In genomic region chr10:92241158-92241500, GRCh38 we compare ENCODE assay signal across 8 cellular contexts. TPM values are rescaled to one million over a fixed set of nuclear protein-coding genes. Genes with fewer than 3 reads are reported as not detected.
DNase-seq lines count a peak whose midpoint lies in the region; ATAC-seq, FAIRE-seq and TF ChIP-seq lines count a peak whose summit lies in the region.

No MANE protein-coding gene starts in this region.

- H3K36me3 ChIP-seq in SJCRH30 = no peaks in the 10 kb centered on the region

- H3K4ac ChIP-seq in H9 (ENCODE audit: low read depth, low read length) = no peak overlapping the region

- peaks cover 27 to 38% of the 10 kb centered on the region in 2 experiments for H3K4me1 Mint-ChIP-seq in H9
- peaks cover 45 to 54% of the 10 kb centered on the region in 2 donors for H3K4me1 Mint-ChIP-seq in natural killer cell

- no peak overlapping the region for H3T11ph ChIP-seq in H9 (ENCODE audit: low read length)

- no peaks in the 10 kb centered on the region for H3K4me1 ChIP-seq in H9 (ENCODE audit: insufficient read depth, low read length)
- no peaks in the 10 kb centered on the region for H3K4me1 ChIP-seq in SJCRH30

- H3K36me3 Mint-ChIP-seq in H9 (ENCODE audit: insufficient read depth in 1 of 3, low read depth in 3 of 3) (peaks cover 0 to 2% (median 0%) of the 10 kb centered on the region in 3 experiments; a peak in 2 of 7 replicates), natural killer cell (no peaks in the 10 kb centered on the region)

- H4K8ac ChIP-seq in H9 (replicated peaks; ENCODE audit: insufficient read length, low read depth, low read length) = no peak overlapping the region

- H3K23me2 ChIP-seq in H9 (ENCODE audit: insufficient read length, low read depth, low read length, poor library complexity, severe bottlenecking) = peaks cover 22% of the 10 kb centered on the region

- peak overlapping the region; percentile 69 for H3K4me3 ChIP-seq in SJCRH30

- TF ChIP-seq CTCF in H9 (conservative IDR thresholded peaks at IDR 0.05) (no peak), natural killer cell (IDR thresholded peaks at IDR 0.05) (no peak)

- ATAC-seq in natural killer cell (no peak), GM19328 (IDR thresholded peaks at IDR 0.05; ENCODE audit: unreplicated experiment) (no peak)

- no peaks in the 10 kb centered on the region for H3K79me1 ChIP-seq in H9 (ENCODE audit: insufficient read depth, low read depth, low read length, poor library complexity, severe bottlenecking)

- FAIRE-seq in GM12891 (lab: Jason Lieb, UNC) = no peak

- intact Hi-C loops in natural killer cell (cut with micrococcal nuclease) = no loop called here

- H4K91ac ChIP-seq in H9 (ENCODE audit: insufficient read length, low read depth, low read length) = no peak overlapping the region

- no peak overlapping the region for H2BK20ac ChIP-seq in H9 (ENCODE audit: low read depth, low read length, poor library complexity, severe bottlenecking)

- H3K4me2 ChIP-seq in H9 (ENCODE audit: insufficient read depth, insufficient read length, low read length) = peak overlapping the region; percentile 99

- no peak overlapping the region for H2BK15ac ChIP-seq in H9 (ENCODE audit: low read depth, low read length)

- WGBS in H9 (ENCODE audit: extremely low coverage, insufficient read length, low lambda C conversion rate) = no CpG with 5 or more reads among the region's 9 CpGs

- H2BK5ac ChIP-seq in H9 (ENCODE audit: insufficient read length, low read length) = no peak overlapping the region

- no peak for TF ChIP-seq POLR2A in erythroblast (IDR thresholded peaks at IDR 0.05; ENCODE audit: low read length)
- TF ChIP-seq POLR2A in GM12891 (IDR thresholded peaks at IDR 0.05; ENCODE audit: low read depth, low read length) = no peak

- no peak overlapping the region for H3K56ac ChIP-seq in H9 (ENCODE audit: insufficient read length, low read depth, low read length)

- H3K23ac ChIP-seq in H9 (ENCODE audit: insufficient read length, low read depth, low read length) = no peak overlapping the region

- H3K9me3 Mint-ChIP-seq in H9 = no peaks in the 10 kb centered on the region
- no peaks in the 10 kb centered on the region for H3K9me3 Mint-ChIP-seq in natural killer cell

- H3K27ac Mint-ChIP-seq in H9 (peak overlapping the region in 1 of 3 experiments; percentile 76; a peak in 2 of 7 replicates), natural killer cell (peak overlapping the region; percentile 77 to 86)

- H3K79me2 ChIP-seq in H9 (ENCODE audit: insufficient read depth, low read length) = no peaks in the 10 kb centered on the region

- no peaks in the 10 kb centered on the region for H4K20me1 ChIP-seq in H9 (ENCODE audit: control insufficient read depth, insufficient read depth, insufficient read length)

- H3K4me3 Mint-ChIP-seq in H9 (peak overlapping the region; percentile 78 to 87), natural killer cell (peak overlapping the region; percentile 94)

- no peak overlapping the region for H3K14ac ChIP-seq in H9 (ENCODE audit: insufficient read depth, low read length)

- H3K27me3 Mint-ChIP-seq in H9 (ENCODE audit: low read depth) (peaks cover 63% of the 10 kb centered on the region), natural killer cell (ENCODE audit: low read depth in 2 of 2) (no peaks in the 10 kb centered on the region)

- H2BK120ac ChIP-seq in H9 (ENCODE audit: low read depth, low read length, poor library complexity, severe bottlenecking) = no peak overlapping the region

- no peak overlapping the region for H3K18ac ChIP-seq in H9 (ENCODE audit: insufficient read length, low read depth, low read length)

- H2BK12ac ChIP-seq in H9 (ENCODE audit: insufficient read length, low read depth, low read length) = no peak overlapping the region

- peak overlapping the region; percentile 17 for H3K9ac ChIP-seq in H9 (ENCODE audit: extremely low read depth, insufficient read length, low read length)

- peak overlapping the region; percentile 69 for H2AFZ ChIP-seq in H9 (ENCODE audit: low read length)

- H3K27me3 ChIP-seq in H9 (ENCODE audit: insufficient read depth, low read length) = peaks cover 18% of the 10 kb centered on the region; the same call in 1 of the 2 replicates
- no peaks in the 10 kb centered on the region for H3K27me3 ChIP-seq in SJCRH30

- H3K9me3 ChIP-seq in H9 (ENCODE audit: control insufficient read depth, low read depth, low read length) (no peaks in the 10 kb centered on the region), SJCRH30 (replicated peaks) (no peaks in the 10 kb centered on the region)

- DNase-seq in H9 (no peak), SJCRH30 (peak; percentile 21 to 48), erythroblast (lab: John Stamatoyannopoulos, UW) (peak; percentile 44 to 49), natural killer cell (no peak), occipital lobe (lab: John Stamatoyannopoulos, UW) (no peak), GOT3 (lab: John Stamatoyannopoulos, UW) (no peak), GM12891 (ENCODE audit: insufficient read length, low spot score) (no peak)

- no peak overlapping the region for H4K5ac ChIP-seq in H9 (ENCODE audit: insufficient read length, low read depth, low read length)

- no peak overlapping the region for H2AK5ac ChIP-seq in H9 (ENCODE audit: insufficient read length, low read length)

- H3K27ac ChIP-seq in H9 (ENCODE audit: insufficient read length, low read depth, low read length) (no peak overlapping the region), SJCRH30 (peak overlapping the region; percentile 75)

TF ChIP-seq in GM12891, 5 proteins besides CTCF, POLR2A, EP300 and RAD21:
- no peak for TF ChIP-seq TAF1 (IDR thresholded peaks at IDR 0.05; ENCODE audit: low read depth, low read length)
- no peak for TF ChIP-seq SPI1 (IDR thresholded peaks at IDR 0.05; ENCODE audit: low read depth, low read length)
- no peak for TF ChIP-seq POU2F2 (IDR thresholded peaks at IDR 0.05; ENCODE audit: low read depth, low read length)
- TF ChIP-seq POLR2AphosphoS5 (IDR thresholded peaks at IDR 0.05; ENCODE audit: low read depth, low read length) = no peak
- TF ChIP-seq PAX5 (IDR thresholded peaks at IDR 0.05; ENCODE audit: insufficient read depth, low read length, severe bottlenecking) = no peak

RNA-seq across cellular contexts. Expression of gene CPEB3, which starts 49.7 kb away (rescaled TPM):
- total RNA-seq in H9 (2021) (1.0 and 1.1 TPM in 2 replicates), natural killer cell (1 to 10 TPM; 3.6 to 6.9 (median 5.4) TPM), occipital lobe (22.0 TPM)
- 1.7 and 1.8 TPM in 2 replicates for total RNA-seq in SJCRH30 (2014; rRNA removed; shearing (Covaris generic))
- polyA plus RNA-seq in GM12891 (2012; ENCODE audit: low read depth, missing spikeins) = 0.23 TPM

RNA-seq across cellular contexts. Expression of gene MARCHF5, which starts 49.8 kb away (rescaled TPM):
- total RNA-seq in H9 (2021) = 16.7 and 17.6 TPM in 2 replicates
- 13.5 and 18.2 TPM in 2 replicates for total RNA-seq in SJCRH30 (2014; rRNA removed; shearing (Covaris generic))
- 10 to 100 TPM; 28.0 to 38.6 (median 32.9) TPM for total RNA-seq in natural killer cell
- total RNA-seq in occipital lobe = 24.8 TPM
- 11.6 TPM for polyA plus RNA-seq in GM12891 (2012; ENCODE audit: low read depth, missing spikeins)

Comparison
In these comparisons a context has a peak if more than half of its experiments do, and no peak if none do; other contexts are left out.
1. DNase-seq: peak in SJCRH30 (2 of 2) and erythroblast (2 of 2); none in H9 (single experiment), natural killer cell (single experiment), occipital lobe (single experiment), GOT3 (single experiment) and GM12891 (single experiment).